In genomic region chr12:55728185-55728931, GRCh38 we compare ENCODE assay signal across 8 cellular contexts. TPM values are rescaled to one million over a fixed set of nuclear protein-coding genes. Genes with fewer than 3 reads are reported as not detected.
DNase-seq lines count a peak whose midpoint lies in the region; ATAC-seq and TF ChIP-seq lines count a peak whose summit lies in the region.

No MANE protein-coding gene starts in this region.

- no peak for TF ChIP-seq EP300 in esophagus muscularis mucosa (IDR thresholded peaks at IDR 0.05)

- ATAC-seq in GM18502 (IDR thresholded peaks at IDR 0.05; ENCODE audit: poor library complexity, unreplicated experiment) (peak; percentile 20), HG03175 (IDR thresholded peaks at IDR 0.05; ENCODE audit: unreplicated experiment) (peak; percentile 20)

- WGBS in esophagus muscularis mucosa = 0% methylated on average over 5 of the region's 59 CpGs

- H3K27me3 ChIP-seq in BLaER1 = no peaks in the 10 kb centered on the region
- no peaks in the 10 kb centered on the region for H3K27me3 ChIP-seq in esophagus muscularis mucosa
- no peaks in the 10 kb centered on the region for H3K27me3 ChIP-seq in mucosa of stomach (ENCODE audit: control insufficient read depth, insufficient read depth, low read length)
- no peaks in the 10 kb centered on the region for H3K27me3 ChIP-seq in uterus

- intact Hi-C loops in esophagus muscularis mucosa (cut with DNase I) (no loop called here), uterus (cut with DNase I; ENCODE audit: low total_unique reads) (no loop called here)

- H3K36me3 ChIP-seq in BLaER1 = peaks cover 36% of the 10 kb centered on the region
- peaks cover 17 to 42% (median 36%) of the 10 kb centered on the region in 4 donors for H3K36me3 ChIP-seq in esophagus muscularis mucosa
- H3K36me3 ChIP-seq in mucosa of stomach (ENCODE audit: control insufficient read depth, insufficient read depth, low read length) = peaks cover 31% of the 10 kb centered on the region
- H3K36me3 ChIP-seq in uterus = no peaks in the 10 kb centered on the region

- H3K27ac ChIP-seq in BLaER1 (peak overlapping the region; percentile 89), esophagus muscularis mucosa (replicated peaks in 1 of 4) (peak overlapping the region; percentile 89 to 100 (median 98)), uterus (peak overlapping the region; percentile 99)

- peaks cover 28% of the 10 kb centered on the region for H4K20me1 ChIP-seq in BLaER1

- TF ChIP-seq POLR2A in esophagus muscularis mucosa (IDR thresholded peaks at IDR 0.05; ENCODE audit: low read depth) (no peak), uterus (IDR thresholded peaks at IDR 0.05) (peak in 1 of 2 donors; percentile 10)

- DNase-seq in T1000 (lab: John Stamatoyannopoulos, UW) (peak; percentile 48), esophagus muscularis mucosa (ENCODE audit: extremely low spot score) (no peak), uterus (peak; percentile 83 to 84), T-helper 9 cell (no peak)

- H3K9ac ChIP-seq in BLaER1 (peak overlapping the region; percentile 87), mucosa of stomach (ENCODE audit: low read length) (peak overlapping the region; percentile 97)

- TF ChIP-seq CTCF in esophagus muscularis mucosa (IDR thresholded peaks at IDR 0.05) = no peak
- TF ChIP-seq CTCF in uterus (IDR thresholded peaks at IDR 0.05) = no peak

- H3K4me1 ChIP-seq in BLaER1 = peaks cover 77% of the 10 kb centered on the region
- H3K4me1 ChIP-seq in esophagus muscularis mucosa = peaks cover 52 to 77% (median 70%) of the 10 kb centered on the region in 4 donors
- H3K4me1 ChIP-seq in mucosa of stomach (ENCODE audit: control insufficient read depth, insufficient read depth, low read length) = peaks cover 61% of the 10 kb centered on the region
- H3K4me1 ChIP-seq in uterus = peaks cover 0 to 8% of the 10 kb centered on the region in 2 donors

- H3K4me3 ChIP-seq in BLaER1 = peak overlapping the region; percentile 77
- H3K4me3 ChIP-seq in esophagus muscularis mucosa = peak overlapping the region; percentile 73 to 98 (median 81)
- H3K4me3 ChIP-seq in mucosa of stomach (ENCODE audit: low read length) = peak overlapping the region; percentile 99
- H3K4me3 ChIP-seq in uterus = peak overlapping the region; percentile 75 to 98

- H3K9me3 ChIP-seq in BLaER1 = no peaks in the 10 kb centered on the region
- no peaks in the 10 kb centered on the region for H3K9me3 ChIP-seq in esophagus muscularis mucosa
- no peaks in the 10 kb centered on the region for H3K9me3 ChIP-seq in mucosa of stomach (ENCODE audit: control insufficient read depth, low read length)
- no peaks in the 10 kb centered on the region for H3K9me3 ChIP-seq in uterus

- H3K4me2 ChIP-seq in BLaER1 = peak overlapping the region; percentile 99

RNA-seq across cellular contexts. Expression of gene CD63, which starts 0.5 kb away (rescaled TPM):
- total RNA-seq in esophagus muscularis mucosa (1,000 to 10,000 TPM in 1 of 4 donors, 100 to 1,000 TPM in 3; 742 to 1,177 (median 845) TPM), uterus (100 to 1,000 TPM; 417 to 911 (median 637) TPM)

RNA-seq across cellular contexts. Expression of gene RDH5, which starts 8.2 kb away (rescaled TPM):
- 10 to 100 TPM; 13.8 to 23.0 (median 17.2) TPM for total RNA-seq in esophagus muscularis mucosa
- 10 to 100 TPM in 2 of 4 donors, 1 to 10 TPM in 2; 4.1 to 16.8 (median 9.7) TPM for total RNA-seq in uterus

RNA-seq across cellular contexts. Expression of gene BLOC1S1, which starts 12.5 kb away (rescaled TPM):
- total RNA-seq in esophagus muscularis mucosa = 100 to 1,000 TPM; 159 to 253 (median 196) TPM
- 100 to 1,000 TPM in 3 of 4 donors, 10 to 100 TPM in 1; 53.6 to 238 (median 140) TPM for total RNA-seq in uterus

RNA-seq across cellular contexts. Expression of gene GDF11, which starts 14.6 kb away (rescaled TPM):
- 1 to 10 TPM; 1.7 to 9.0 (median 4.9) TPM for total RNA-seq in esophagus muscularis mucosa
- total RNA-seq in uterus = 10 to 100 TPM in 1 of 4 donors, 1 to 10 TPM in 2, under 1 TPM in 1; 0.77 to 17.1 (median 5.0) TPM

RNA-seq across cellular contexts. Expression of gene ITGA7, which starts 20.7 kb away (rescaled TPM):
- total RNA-seq in esophagus muscularis mucosa (100 to 1,000 TPM; 155 to 245 (median 218) TPM), uterus (100 to 1,000 TPM in 1 of 4 donors, 10 to 100 TPM in 2, 1 to 10 TPM in 1; 6.8 to 167 (median 29.4) TPM)

Comparison
In these comparisons a context has a peak if more than half of its experiments do, and no peak if none do; other contexts are left out.
1. DNase-seq: peak in T1000 (single experiment) and uterus (2 of 2); none in esophagus muscularis mucosa (single experiment) and T-helper 9 cell (single experiment).
2. Peak in every context shown above with its lines, with median percentiles within 50 percentile points of each other: H3K27ac ChIP-seq and H3K4me3 ChIP-seq.